Comparison of ENCODE assay signal across 8 cellular contexts in genomic region chr1:156282479-156283222, GRCh38. TPM values are rescaled to one million over a fixed set of nuclear protein-coding genes. Genes with fewer than 3 reads are reported as not detected.
DNase-seq lines count a peak whose midpoint lies in the region; ATAC-seq and TF ChIP-seq lines count a peak whose summit lies in the region.

TSS of gene SMG5 (minus strand) at chr1:156282825. CDS start at chr1:156282680, 145 bp downstream.

- H3K4me1 ChIP-seq in RWPE2 (ENCODE audit: insufficient read depth, poor library complexity, severe bottlenecking): peaks cover 14% of the 10 kb centered on the region

- peaks cover 40% of the 10 kb centered on the region for H3K36me3 ChIP-seq in RWPE2 (ENCODE audit: low read depth)

- intact Hi-C loops in activated T-helper 2 cell treated with anti-CD3 and anti-CD28 coated beads, Interferon-gamma antibody, Interleukin-2, Interleukin-4, amounts not matched to agents 10 μg/mL and 5 μg/mL and 100 μg/mL, durations not matched to agents 14 hours and 24 hours and 36 hours (cut with micrococcal nuclease): loop anchor here (1.0 to 5.0 kb wide), 5 partner anchors 35 to 425 kb away; partner anchors contain the start of genes CCT3, GON4L, LAMTOR2 and SYT11
- intact Hi-C loops in natural killer cell (cut with micrococcal nuclease): loop anchor here (5.0 kb wide), 1 partner anchor 445 kb away; the partner anchor contains the start of genes ISG20L2 and METTL25B

- no peaks in the 10 kb centered on the region for H3K27me3 Mint-ChIP-seq in activated T-helper 2 cell treated with anti-CD3 and anti-CD28 coated beads, Interferon-gamma antibody, Interleukin-2, Interleukin-4, amounts not matched to agents 10 μg/mL and 5 μg/mL and 100 μg/mL, durations not matched to agents 14 hours and 24 hours and 36 hours (ENCODE audit: low read depth)
- H3K27me3 Mint-ChIP-seq in natural killer cell (ENCODE audit: low read depth in 2 of 2): no peaks in the 10 kb centered on the region

- no peaks in the 10 kb centered on the region for H3K9me3 ChIP-seq in RWPE2 (ENCODE audit: severe bottlenecking)

- H3K36me3 Mint-ChIP-seq in activated T-helper 2 cell treated with anti-CD3 and anti-CD28 coated beads, Interferon-gamma antibody, Interleukin-2, Interleukin-4, amounts not matched to agents 10 μg/mL and 5 μg/mL and 100 μg/mL, durations not matched to agents 14 hours and 24 hours and 36 hours (ENCODE audit: low read depth): peaks cover 27% of the 10 kb centered on the region
- H3K36me3 Mint-ChIP-seq in natural killer cell: peaks cover 8% of the 10 kb centered on the region

- ATAC-seq in RWPE2 (ENCODE audit: low read depth): peak; percentile 87
- ATAC-seq in natural killer cell: peak; percentile 94 to 97 (median 96)

- peak; percentile 99 for DNase-seq in EH (ENCODE audit: low read depth)
- DNase-seq in H4 (ENCODE audit: low spot score): peak; percentile 97
- DNase-seq in LoVo (ENCODE audit: low spot score): peak; percentile 98
- peak; percentile 96 for DNase-seq in RWPE2 (ENCODE audit: low spot score)
- DNase-seq in activated T-helper 2 cell treated with anti-CD3 and anti-CD28 coated beads, Interferon-gamma antibody, Interleukin-2, Interleukin-4, amounts not matched to agents 10 μg/mL and 5 μg/mL and 100 μg/mL, durations not matched to agents 14 hours and 24 hours and 36 hours (ENCODE audit: low spot score): peak; percentile 96
- DNase-seq in fibroblast of mammary gland (ENCODE audit: low read depth): peak; percentile 99
- peak; percentile 92 for DNase-seq in natural killer cell
- peak; percentile 96 for DNase-seq in stimulated activated naive CD4-positive, alpha-beta T cell treated with Interleukin-2 at 50 U/mL for 16 hours (lab: John Stamatoyannopoulos, UW)

- H3K4me3 ChIP-seq in RWPE2 (ENCODE audit: severe bottlenecking) (peak within 1 kb of the TSS; percentile 85), fibroblast of mammary gland (ENCODE audit: control insufficient read depth, low read depth, low read length) (peak within 1 kb of the TSS; percentile 97)

- TF ChIP-seq CTCF in RWPE2 (IDR thresholded peaks at IDR 0.05; ENCODE audit: poor library complexity, severe bottlenecking) (no peak), fibroblast of mammary gland (conservative IDR thresholded peaks at IDR 0.05; ENCODE audit: control insufficient read depth, insufficient read depth, low read depth, low read length) (no peak), natural killer cell (IDR thresholded peaks at IDR 0.05) (no peak)

- H3K27me3 ChIP-seq in RWPE2 (ENCODE audit: insufficient read depth, poor library complexity, severe bottlenecking): no peaks in the 10 kb centered on the region

- H3K27ac Mint-ChIP-seq in activated T-helper 2 cell treated with anti-CD3 and anti-CD28 coated beads, Interferon-gamma antibody, Interleukin-2, Interleukin-4, amounts not matched to agents 10 μg/mL and 5 μg/mL and 100 μg/mL, durations not matched to agents 14 hours and 24 hours and 36 hours: peak within 1 kb of the TSS; percentile 89
- H3K27ac Mint-ChIP-seq in natural killer cell: peak within 1 kb of the TSS; percentile 95 to 97

- peaks cover 31% of the 10 kb centered on the region for H3K4me1 Mint-ChIP-seq in activated T-helper 2 cell treated with anti-CD3 and anti-CD28 coated beads, Interferon-gamma antibody, Interleukin-2, Interleukin-4, amounts not matched to agents 10 μg/mL and 5 μg/mL and 100 μg/mL, durations not matched to agents 14 hours and 24 hours and 36 hours (ENCODE audit: low read depth)
- H3K4me1 Mint-ChIP-seq in natural killer cell: peaks cover 43 to 45% of the 10 kb centered on the region in 2 donors

- H3K27ac ChIP-seq in RWPE2 (ENCODE audit: poor library complexity, severe bottlenecking): peak within 1 kb of the TSS; percentile 65

- peak within 1 kb of the TSS; percentile 94 for H3K4me3 Mint-ChIP-seq in activated T-helper 2 cell treated with anti-CD3 and anti-CD28 coated beads, Interferon-gamma antibody, Interleukin-2, Interleukin-4, amounts not matched to agents 10 μg/mL and 5 μg/mL and 100 μg/mL, durations not matched to agents 14 hours and 24 hours and 36 hours (ENCODE audit: low read depth)
- peak within 1 kb of the TSS; percentile 98 for H3K4me3 Mint-ChIP-seq in natural killer cell

- no peaks in the 10 kb centered on the region for H3K9me3 Mint-ChIP-seq in activated T-helper 2 cell treated with anti-CD3 and anti-CD28 coated beads, Interferon-gamma antibody, Interleukin-2, Interleukin-4, amounts not matched to agents 10 μg/mL and 5 μg/mL and 100 μg/mL, durations not matched to agents 14 hours and 24 hours and 36 hours
- H3K9me3 Mint-ChIP-seq in natural killer cell: no peaks in the 10 kb centered on the region

RNA-seq across cellular contexts. Expression of gene SMG5, which starts in this region (rescaled TPM):
- total RNA-seq in H4 (2014; rRNA removed; shearing (Covaris generic)): 39.9 and 45.9 TPM in 2 replicates
- total RNA-seq in activated T-helper 2 cell treated with anti-CD3 and anti-CD28 coated beads, Interferon-gamma antibody, Interleukin-2, Interleukin-4, amounts not matched to agents 10 μg/mL and 5 μg/mL and 100 μg/mL, durations not matched to agents 14 hours and 24 hours and 36 hours: 83.2 and 89.3 TPM in 2 replicates
- 10 to 100 TPM; 76.7 to 93.9 (median 87.6) TPM for total RNA-seq in natural killer cell

Comparison
In these comparisons a context has a peak if more than half of its experiments do, and no peak if none do; other contexts are left out.
1. Peak in every context shown above with its lines: DNase-seq, ATAC-seq, H3K4me3 ChIP-seq and H3K27ac ChIP-seq.